In the genomic region with DNA sequence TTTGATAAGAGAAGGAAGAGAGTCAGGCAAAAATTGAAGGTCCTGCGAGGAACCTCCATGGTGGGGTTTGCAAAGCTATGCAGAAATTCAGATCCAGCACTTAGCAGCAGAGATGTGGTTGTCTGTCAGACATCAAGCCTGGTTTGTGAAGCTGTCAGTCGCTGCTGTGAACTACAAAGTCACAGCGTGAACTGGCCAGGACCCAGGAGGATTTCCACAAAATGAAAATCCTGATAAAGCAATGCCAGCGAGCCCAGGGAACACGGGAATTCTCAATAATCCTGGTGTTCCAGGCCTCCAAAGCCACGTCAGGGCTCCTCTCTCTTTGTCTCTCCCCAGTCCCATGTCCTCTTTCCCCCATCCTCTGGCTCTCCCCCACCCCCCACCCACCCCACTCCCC, we compare ENCODE assay signal across 33 cellular contexts.
DNase-seq lines count a peak whose midpoint lies in the region; ATAC-seq, FAIRE-seq and TF ChIP-seq lines count a peak whose summit lies in the region.
"Had no signal": no experiment of that assay in that cellular context is flagged by ENCODE, and none has a peak within 500 bp of the region (broad histone marks: within the 10 kb centered on the region; RNA-seq: fewer than 3 reads in every experiment).

No MANE protein-coding gene starts in this region.

- no peaks in the 10 kb centered on the region for H4K20me1 ChIP-seq in HepG2 (ENCODE audit: insufficient read depth, low read length)
- H4K20me1 ChIP-seq: BLaER1; BLaER1 treated with 17β-estradiol and CSF1 and Interleukin-3, amounts not matched to agents 10 nM and 100 nM had no signal

- ATAC-seq in right lobe of liver (peak; percentile 47 to 66 (median 64)), HepG2 (no peak), left lobe of liver (peak; percentile 75), HG03342 (IDR thresholded peaks at IDR 0.05; ENCODE audit: unreplicated experiment) (no peak), HG02870 (IDR thresholded peaks at IDR 0.05; ENCODE audit: unreplicated experiment) (no peak)
- ATAC-seq: A549; CD8-positive, alpha-beta T cell had no signal

- no peak overlapping the region for H4K12ac ChIP-seq in trophoblast cell (ENCODE audit: low read depth, low read length)

- WGBS in right lobe of liver (ENCODE audit: insufficient coverage, low coverage, low lambda C conversion rate, missing lambda C conversion rate) = 45% methylated on average over 4 of the region's 6 CpGs
- WGBS in HepG2 (ENCODE audit: low lambda C conversion rate) = 71% methylated on average over 6 of the region's 6 CpGs
- WGBS in trophoblast cell (ENCODE audit: extremely low coverage, insufficient coverage, insufficient read length) = no CpG with 5 or more reads among the region's 6 CpGs

- no peak overlapping the region for H2BK120ac ChIP-seq in trophoblast cell (ENCODE audit: insufficient read depth, low read length, poor library complexity)

- H3K4ac ChIP-seq in trophoblast cell (ENCODE audit: low read depth, low read length) = no peak overlapping the region

- no peak for TF ChIP-seq CTCF in right lobe of liver (IDR thresholded peaks at IDR 0.05)
- no peak for TF ChIP-seq CTCF in HepG2 (CRISPR knock-in tag; IDR thresholded peaks at IDR 0.05)

- no peak for TF ChIP-seq RAD21 in HepG2 (CRISPR knock-in tag; IDR thresholded peaks at IDR 0.05)

- CTCF ChIA-PET in HepG2 (lab: Yijun Ruan, JAX; ENCODE audit: low intra/inter-chr PET ratio, low total read pairs) = no interaction called here

- H3K4me1 ChIP-seq in right lobe of liver (peaks cover 0 to 22% (median 7%) of the 10 kb centered on the region in 4 donors), HepG2 (ENCODE audit: insufficient read depth, low read length) (peaks cover 23% of the 10 kb centered on the region), trophoblast cell (ENCODE audit: control insufficient read depth in 1 of 2, insufficient read depth in 2 of 2, low read length in 2 of 2) (no peaks in the 10 kb centered on the region)
- H3K4me1 ChIP-seq: A549; BE2C; BLaER1; BLaER1 treated with 17β-estradiol and CSF1 and Interleukin-3, amounts not matched to agents 10 nM and 100 nM had no signal

- H3K27ac ChIP-seq in right lobe of liver = no peak overlapping the region
- no peak overlapping the region for H3K27ac ChIP-seq in HepG2 (ENCODE audit: extremely low read length, insufficient read depth, low read length)
- no peak overlapping the region for H3K27ac ChIP-seq in trophoblast cell (ENCODE audit: low read depth, low read length)
- H3K27ac ChIP-seq: 22Rv1; A549; BLaER1; BLaER1 treated with 17β-estradiol and CSF1 and Interleukin-3, amounts not matched to agents 10 nM and 100 nM; C4-2B had no signal

- H4K8ac ChIP-seq in trophoblast cell (ENCODE audit: low read depth, low read length) = no peak overlapping the region

- POLR2A ChIA-PET in HepG2 (lab: Yijun Ruan, JAX) = no interaction called here

- peak overlapping the region; percentile 25 for H3K14ac ChIP-seq in trophoblast cell (ENCODE audit: low read length)

- no TSS peak for BruUV-seq in HepG2 (replicated peaks; lab: Mats Ljungman, UMichigan)

- FAIRE-seq in HepG2 (lab: Jason Lieb, UNC) = no peak
- FAIRE-seq: A204.1, A549, D721Med had no signal

- TF ChIP-seq POLR2A in right lobe of liver (IDR thresholded peaks at IDR 0.05) = no peak
- TF ChIP-seq POLR2A in HepG2 (IDR thresholded peaks at IDR 0.05; ENCODE audit: insufficient read depth in 1 of 2, low read depth in 2 of 2, low read length in 2 of 2) = no peak

- no peak overlapping the region for H2BK12ac ChIP-seq in trophoblast cell (ENCODE audit: low read length)

- no peak overlapping the region for H3K18ac ChIP-seq in trophoblast cell (ENCODE audit: low read length)

- H3K9ac ChIP-seq in HepG2 (ENCODE audit: insufficient read depth, low read depth, low read length) = no peak overlapping the region
- H3K9ac ChIP-seq in trophoblast cell (ENCODE audit: low read length) = no peak overlapping the region
- H3K9ac ChIP-seq: BLaER1; BLaER1 treated with 17β-estradiol and CSF1 and Interleukin-3, amounts not matched to agents 10 nM and 100 nM had no signal

- no peaks in the 10 kb centered on the region for H3K79me1 ChIP-seq in trophoblast cell (ENCODE audit: low read length)

- in situ Hi-C loops in HepG2 (cut with HindIII; ENCODE audit: extremely low pct_ligation_motif_present, low pct_unique_long_range_greater_than_20kb) = no loop called here

- intact Hi-C loops in right lobe of liver (cut with DNase I) = no loop called here
- intact Hi-C loops in HepG2 (cut with micrococcal nuclease; ENCODE audit: unreplicated experiment) = no loop called here

- H2AFZ ChIP-seq in HepG2 (ENCODE audit: low read length) = no peak overlapping the region
- no peak overlapping the region for H2AFZ ChIP-seq in trophoblast cell (ENCODE audit: insufficient read depth, low read length, poor library complexity)

- DNase-seq in right lobe of liver (peak in 1 of 3 donors; percentile 64), HepG2 (ENCODE audit: low spot score) (no peak), left lobe of liver (ENCODE audit: low spot score) (peak; percentile 62), trophoblast cell (no peak)
- DNase-seq: 8988T; ACHN; AML-193; BE2C; C1 segment of cervical spinal cord; Caco-2; Calu3; CD4-positive, alpha-beta memory T cell; CD4-positive, alpha-beta T cell; CD4-positive, CD25-positive, alpha-beta regulatory T cell; CD8-positive, alpha-beta memory T cell; CD8-positive, alpha-beta T cell; COR-L47; DMS 273 treated with DMSO at 0.1 percent for 48 hours; DMS153; DMS53; DMS79; DMS79 treated with DMSO at 0.1 percent for 48 hours; DND-41; EL had no signal

- H2AK5ac ChIP-seq in trophoblast cell (ENCODE audit: low read length) = no peak overlapping the region

- no peak overlapping the region for H2BK5ac ChIP-seq in trophoblast cell (ENCODE audit: low read depth, low read length, poor library complexity)

- H3K23ac ChIP-seq in trophoblast cell (ENCODE audit: low read length) = no peak overlapping the region

- H3K4me3 ChIP-seq in right lobe of liver = no peak overlapping the region
- H3K4me3 ChIP-seq in HepG2 (replicated peaks in 1 of 3; ENCODE audit: insufficient read depth in 1 of 3, low read depth in 2 of 3, low read length in 3 of 3) = no peak overlapping the region
- H3K4me3 ChIP-seq in trophoblast cell (ENCODE audit: low read depth, low read length) = no peak overlapping the region
- H3K4me3 ChIP-seq: A549; BLaER1; BLaER1 treated with 17β-estradiol and CSF1 and Interleukin-3, amounts not matched to agents 10 nM and 100 nM had no signal

- H3K9me3 ChIP-seq in right lobe of liver = no peaks in the 10 kb centered on the region
- no peaks in the 10 kb centered on the region for H3K9me3 ChIP-seq in HepG2 (ENCODE audit: low read length)
- no peaks in the 10 kb centered on the region for H3K9me3 ChIP-seq in trophoblast cell (ENCODE audit: insufficient read depth, low read depth, low read length)
- H3K9me3 ChIP-seq: A549; BE2C; BLaER1; BLaER1 treated with 17β-estradiol and CSF1 and Interleukin-3, amounts not matched to agents 10 nM and 100 nM; Caco-2 had no signal

- H4K91ac ChIP-seq in trophoblast cell (ENCODE audit: low read depth, low read length) = no peak overlapping the region

- H3K36me3 ChIP-seq in right lobe of liver (no peaks in the 10 kb centered on the region), HepG2 (replicated peaks in 1 of 2; ENCODE audit: control insufficient read depth in 1 of 2, insufficient read depth in 2 of 2, low read length in 2 of 2) (no peaks in the 10 kb centered on the region), trophoblast cell (ENCODE audit: control insufficient read depth in 1 of 2, insufficient read depth in 2 of 2, low read length in 2 of 2) (no peaks in the 10 kb centered on the region)
- H3K36me3 ChIP-seq: BE2C; BLaER1; BLaER1 treated with 17β-estradiol and CSF1 and Interleukin-3, amounts not matched to agents 10 nM and 100 nM had no signal

- H3K4me2 ChIP-seq in HepG2 (ENCODE audit: low read depth, low read length) (no peak overlapping the region), trophoblast cell (ENCODE audit: low read length) (no peak overlapping the region)
- H3K4me2 ChIP-seq: A549; BLaER1; BLaER1 treated with 17β-estradiol and CSF1 and Interleukin-3, amounts not matched to agents 10 nM and 100 nM had no signal

- no peaks in the 10 kb centered on the region for H3K79me2 ChIP-seq in HepG2 (ENCODE audit: insufficient read depth, low read length)
- no peaks in the 10 kb centered on the region for H3K79me2 ChIP-seq in trophoblast cell (ENCODE audit: control insufficient read depth, insufficient read depth, low read length, poor library complexity)

- H3K27me3 ChIP-seq in right lobe of liver (no peaks in the 10 kb centered on the region), HepG2 (ENCODE audit: control insufficient read depth in 1 of 2, insufficient read depth in 2 of 2, low read length in 2 of 2) (no peaks in the 10 kb centered on the region), trophoblast cell (ENCODE audit: insufficient read depth, low read length) (no peaks in the 10 kb centered on the region)
- H3K27me3 ChIP-seq: BE2C; BLaER1; BLaER1 treated with 17β-estradiol and CSF1 and Interleukin-3, amounts not matched to agents 10 nM and 100 nM had no signal

- TF ChIP-seq EP300 in HepG2 (IDR thresholded peaks at IDR 0.05; ENCODE audit: low read depth in 2 of 2, low read length in 2 of 2) (no peak), HepG2 (CRISPR knock-in tag; IDR thresholded peaks at IDR 0.05; ENCODE audit: borderline replicate concordance) (no peak)

TF ChIP-seq in HepG2, 621 proteins besides CTCF, POLR2A, EP300 and RAD21 (continues in another document):
- TF ChIP-seq ETV5 (CRISPR knock-in tag; IDR thresholded peaks at IDR 0.05; ENCODE audit: borderline replicate concordance) (no peak), DMAP1 (CRISPR knock-in tag; IDR thresholded peaks at IDR 0.05) (no peak)

Comparison
In these comparisons a context has a peak if more than half of its experiments do, and no peak if none do; other contexts are left out.
1. ATAC-seq: peak in right lobe of liver (4 of 4) and left lobe of liver (single experiment); none in HepG2 (single experiment), HG03342 (single experiment) and HG02870 (single experiment).